11 cellular contexts compared by ENCODE assay signal in genomic region chr6:36574679-36575078, GRCh38.
"Had no signal": no experiment of that assay in that cellular context is flagged by ENCODE, and none has a peak within 500 bp of the region (broad histone marks: within the 10 kb centered on the region; RNA-seq: fewer than 3 reads in every experiment).

No MANE protein-coding gene starts in this region.

- H3K9ac ChIP-seq: GM23248 had no signal

- H2AFZ ChIP-seq: GM23248, GM23338 had no signal

- H3K36me3 ChIP-seq: HAP-1 had no signal

- FAIRE-seq: H1, H54 had no signal

- DNase-seq: GM23248, GOT3, H7, H9, HCEC 1CT, HFFc6 had no signal

- H3K27ac ChIP-seq: GM23248 had no signal

- ATAC-seq: GM23338, HCT116 had no signal

- H3K4me3 ChIP-seq: GM23248, GM23338, HAP-1 had no signal

- H3K4me2 ChIP-seq: GM23338 had no signal
